ENCODE assay signal across 21 cellular contexts in genomic region chr17:20988896-20989295, GRCh38.
"Had no signal": no experiment of that assay in that cellular context is flagged by ENCODE, and none has a peak within 500 bp of the region (broad histone marks: within the 10 kb centered on the region; RNA-seq: fewer than 3 reads in every experiment).

No MANE protein-coding gene starts in this region.

- H3K9me3 Mint-ChIP-seq: activated CD4-positive, alpha-beta memory T cell treated with anti-CD3 and anti-CD28 coated beads for 36 hours; activated CD4-positive, alpha-beta T cell treated with anti-CD3 and anti-CD28 coated beads, Interleukin-2, amount 10 ng/mL, durations not matched to agents 7 days and 5 days; activated naive CD8-positive, alpha-beta T cell treated with anti-CD3 and anti-CD28 coated beads for 36 hours; activated T-cell treated with anti-CD3 and anti-CD28 coated beads, Interleukin-2, amount 50 U/mL, for 4 hours had no signal

- H3K27ac Mint-ChIP-seq: activated CD4-positive, alpha-beta memory T cell treated with anti-CD3 and anti-CD28 coated beads for 36 hours; activated CD4-positive, alpha-beta T cell treated with anti-CD3 and anti-CD28 coated beads, Interleukin-2, amount 10 ng/mL, durations not matched to agents 7 days and 5 days; activated naive CD8-positive, alpha-beta T cell treated with anti-CD3 and anti-CD28 coated beads for 36 hours had no signal

- H3K4me3 ChIP-seq: K562, PC-9 had no signal

- ATAC-seq: activated T-cell treated with anti-CD3 and anti-CD28 coated beads, Interleukin-2, amount 50 U/mL, for 4 hours; K562 had no signal

- DNase-seq: activated CD4-positive, alpha-beta memory T cell treated with anti-CD3 and anti-CD28 coated beads for 36 hours; activated CD4-positive, alpha-beta T cell treated with anti-CD3 and anti-CD28 coated beads, Interleukin-2, amount 10 ng/mL, durations not matched to agents 7 days and 5 days; activated CD4-positive, CD25-positive, alpha-beta regulatory T cell; activated CD8-positive, alpha-beta memory T cell treated with anti-CD3 and anti-CD28 coated beads for 24 hours; activated naive CD8-positive, alpha-beta T cell treated with anti-CD3 and anti-CD28 coated beads for 36 hours; activated T-cell treated with anti-CD3 and anti-CD28 coated beads, Interleukin-2, amount 50 U/mL, for 4 hours; caudate nucleus; Karpas-422; MM.1S; NCI-H1105 treated with DMSO at 0.1 percent for 48 hours; NCI-H1436 treated with DMSO at 0.1 percent for 48 hours; NCI-H187; NCI-H2081; NCI-H446; NCI-H524; PC-9; SHP77 treated with DMSO at 0.1 percent for 48 hours; T-helper 2 cell; T1000 had no signal

- H3K27ac ChIP-seq: PC-9, VCaP had no signal

- H3K4me1 Mint-ChIP-seq: activated CD4-positive, alpha-beta T cell treated with anti-CD3 and anti-CD28 coated beads, Interleukin-2, amount 10 ng/mL, durations not matched to agents 7 days and 5 days had no signal

- H3K36me3 Mint-ChIP-seq: activated CD4-positive, alpha-beta memory T cell treated with anti-CD3 and anti-CD28 coated beads for 36 hours; activated naive CD8-positive, alpha-beta T cell treated with anti-CD3 and anti-CD28 coated beads for 36 hours had no signal

- H3K27me3 Mint-ChIP-seq: activated CD4-positive, alpha-beta memory T cell treated with anti-CD3 and anti-CD28 coated beads for 36 hours; activated CD4-positive, alpha-beta T cell treated with anti-CD3 and anti-CD28 coated beads, Interleukin-2, amount 10 ng/mL, durations not matched to agents 7 days and 5 days; activated naive CD8-positive, alpha-beta T cell treated with anti-CD3 and anti-CD28 coated beads for 36 hours had no signal

- H3K4me3 Mint-ChIP-seq: activated CD4-positive, alpha-beta memory T cell treated with anti-CD3 and anti-CD28 coated beads for 36 hours; activated CD4-positive, alpha-beta T cell treated with anti-CD3 and anti-CD28 coated beads, Interleukin-2, amount 10 ng/mL, durations not matched to agents 7 days and 5 days; activated naive CD8-positive, alpha-beta T cell treated with anti-CD3 and anti-CD28 coated beads for 36 hours; activated T-cell treated with anti-CD3 and anti-CD28 coated beads, Interleukin-2, amount 50 U/mL, for 4 hours had no signal
